Comparison of ENCODE assay signal across 1 cellular context in the genomic region with DNA sequence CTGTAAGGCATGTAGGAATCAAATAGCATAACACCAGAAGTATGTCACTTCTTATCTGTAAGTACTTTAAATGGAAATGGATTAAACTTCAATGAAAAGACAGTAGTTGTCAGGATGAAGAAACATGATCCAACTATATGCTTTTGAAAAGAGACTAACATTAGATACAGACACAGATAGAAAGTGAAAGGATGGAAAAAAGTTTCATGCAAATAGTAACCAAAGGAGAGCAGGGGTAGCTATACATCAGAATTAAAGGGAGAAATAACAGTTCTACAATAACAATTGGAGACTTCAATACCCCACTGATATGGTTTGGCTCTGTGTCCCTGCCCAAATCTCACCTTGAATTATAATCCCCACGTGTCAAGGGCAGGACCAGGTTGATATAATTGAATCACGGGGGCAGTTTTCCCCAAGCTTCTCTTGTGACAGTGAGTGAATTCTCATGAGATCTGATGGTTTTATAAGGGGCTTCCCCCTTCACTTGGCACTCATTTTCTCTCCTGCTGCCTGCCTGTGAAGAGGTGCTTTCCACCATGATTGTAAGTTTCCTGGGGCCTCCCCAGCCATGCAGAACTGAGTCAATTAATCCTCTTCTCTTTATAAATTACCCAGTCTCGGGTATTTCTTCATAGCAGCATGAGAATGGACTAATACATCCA.
TF ChIP-seq lines count a peak whose summit lies in the region.

No MANE protein-coding gene starts in this region.

TF ChIP-seq in GM12878, 131 proteins besides CTCF, POLR2A, EP300 and RAD21 (continued from another document):
- peak; percentile 75 for TF ChIP-seq MEF2B (IDR thresholded peaks at IDR 0.05; ENCODE audit: partially characterized antibody, poor library complexity, severe bottlenecking)
- TF ChIP-seq LARP7 (IDR thresholded peaks at IDR 0.05) = no peak
